Comparison of ENCODE assay signal across 20 cellular contexts in the genomic region with DNA sequence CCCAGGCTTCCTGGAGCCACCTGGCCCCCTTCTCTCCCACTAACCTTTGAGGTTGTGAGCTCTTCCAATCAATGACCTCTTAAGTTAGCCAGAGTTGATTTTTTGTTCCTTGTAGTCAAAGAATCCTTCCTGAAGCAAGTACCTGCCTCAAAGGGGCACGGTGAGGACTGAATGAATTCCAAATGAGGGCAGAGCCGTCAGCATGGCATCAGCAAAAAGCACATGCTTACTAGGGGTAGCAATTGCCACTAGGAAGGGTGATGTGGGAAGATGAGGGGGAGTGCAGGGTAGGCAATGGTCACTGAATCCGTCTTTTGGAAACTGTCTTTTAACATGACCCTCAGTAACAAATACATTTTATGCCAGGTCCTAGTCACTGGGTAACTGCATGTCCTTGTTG. TPM values are rescaled to one million over a fixed set of nuclear protein-coding genes. Genes with fewer than 3 reads are reported as not detected.
DNase-seq lines count a peak whose midpoint lies in the region; ATAC-seq, FAIRE-seq and TF ChIP-seq lines count a peak whose summit lies in the region.
"Had no signal": no experiment of that assay in that cellular context is flagged by ENCODE, and none has a peak within 500 bp of the region (broad histone marks: within the 10 kb centered on the region; RNA-seq: fewer than 3 reads in every experiment).

No MANE protein-coding gene starts in this region.

- 88% methylated on average over 3 of the region's 3 CpGs; no CpG with 5 or more reads in 1 of the 2 experiments for WGBS in H1 (ENCODE audit: extremely low coverage in 1 of 2, insufficient coverage in 1 of 2, insufficient read length in 1 of 2, insufficient replicate concordance in 2 of 2, low coverage in 1 of 2, low lambda C conversion rate in 2 of 2, missing lambda C conversion rate in 1 of 2), 2 experiments
- WGBS in mammary epithelial cell (ENCODE audit: low coverage, missing lambda C conversion rate): 50% methylated on average over 2 of the region's 3 CpGs

- intact Hi-C loops in CD4-positive, alpha-beta T cell (cut with DNase I, micrococcal nuclease): loop anchor here (5.0 to 10.0 kb wide), 3 partner anchors 33 to 835 kb away; a partner anchor contains a TSS
- intact Hi-C loops in activated B cell treated with CpG ODN at 0.5 μM for 24 hours (cut with micrococcal nuclease): loop anchor here (5.0 kb wide), 1 partner anchor 633 kb away; a partner anchor contains a TSS
- intact Hi-C loops in mammary epithelial cell (cut with micrococcal nuclease): loop anchor here (10.0 kb wide), 1 partner anchor 635 kb away; a partner anchor contains a TSS

- no peaks in the 10 kb centered on the region for H3K79me2 ChIP-seq in H1 (ENCODE audit: control insufficient read depth in 1 of 2, insufficient read depth in 2 of 2, low read length in 2 of 2)
- no peaks in the 10 kb centered on the region for H3K79me2 ChIP-seq in mammary epithelial cell (ENCODE audit: insufficient read depth, low read length)

- no peak overlapping the region; the same call in 1 of the 2 replicates for H2BK12ac ChIP-seq in H1 (ENCODE audit: low read depth, low read length)

- no peak for DNase-seq in activated T-cell treated with anti-CD3 and anti-CD28 coated beads, Interleukin-2, amount 50 U/mL, for 4 hours
- DNase-seq in activated T-cell treated with anti-CD3 and anti-CD28 coated beads, Interleukin-2, amount 50 U/mL, for 1 hour: no peak
- no peak for DNase-seq in CD4-positive, alpha-beta T cell
- DNase-seq in activated B cell treated with CpG ODN at 0.5 μM for 24 hours: no peak
- no peak for DNase-seq in H1 (ENCODE audit: low read depth in 1 of 2, low spot score in 2 of 2)
- DNase-seq in mammary epithelial cell: no peak
- no peak for DNase-seq in NCI-H82 treated with DMSO at 0.1 percent for 48 hours (lab: John Stamatoyannopoulos, UW; ENCODE audit: unreplicated experiment)
- DNase-seq: ACHN, cortex of kidney, NCI-H1694, NCI-H69 had no signal

- peaks cover 4% of the 10 kb centered on the region for H3K36me3 Mint-ChIP-seq in activated T-cell treated with anti-CD3 and anti-CD28 coated beads, Interleukin-2, amount 50 U/mL, for 4 hours (ENCODE audit: insufficient read depth)
- H3K36me3 Mint-ChIP-seq in CD4-positive, alpha-beta T cell (ENCODE audit: low read depth): peaks cover 81% of the 10 kb centered on the region
- no peaks in the 10 kb centered on the region for H3K36me3 Mint-ChIP-seq in activated B cell treated with CpG ODN at 0.5 μM for 24 hours (ENCODE audit: low read depth)
- H3K36me3 Mint-ChIP-seq: WTC11 had no signal

- H2BK5ac ChIP-seq in H1 (ENCODE audit: low read depth, low read length): no peak overlapping the region

- H3K9me3 Mint-ChIP-seq in activated T-cell treated with anti-CD3 and anti-CD28 coated beads, Interleukin-2, amount 50 U/mL, for 4 hours: no peaks in the 10 kb centered on the region
- H3K9me3 Mint-ChIP-seq in CD4-positive, alpha-beta T cell: no peaks in the 10 kb centered on the region
- H3K9me3 Mint-ChIP-seq in activated B cell treated with CpG ODN at 0.5 μM for 24 hours: no peaks in the 10 kb centered on the region
- H3K9me3 Mint-ChIP-seq: nephron; T-helper 2 cell treated with Interferon-gamma antibody and Interleukin-4, amounts not matched to agents 5 μg/mL and 100 μg/mL, for 36 hours; WTC11 had no signal

- peak overlapping the region; percentile 79 for H3K27ac ChIP-seq in CD4-positive, alpha-beta T cell (ENCODE audit: low read depth, low read length)
- H3K27ac ChIP-seq in H1 (ENCODE audit: low read depth, low read length) (no peak overlapping the region), mammary epithelial cell (ENCODE audit: insufficient read depth, low read depth, low read length) (no peak overlapping the region)

- POLR2A ChIA-PET in CD4-positive, alpha-beta T cell (lab: Charles Lee): interaction anchor here (1.0 to 10.0 kb wide), 5 partner anchors 9 to 367 kb away, joined by 3 to 153 read pairs (median 32); a partner anchor contains a TSS
- POLR2A ChIA-PET in activated B cell treated with CpG ODN at 0.5 μM for 24 hours (lab: Charles Lee) (interaction anchor here (0.6 to 0.9 kb wide), 2 partner anchors 17 to 55 kb away, joined by 3 to 4 read pairs; no protein-coding TSS in a partner anchor), H1 (lab: Charles Lee; ENCODE audit: partially characterized antibody) (no interaction called here)

- CTCF ChIA-PET in CD4-positive, alpha-beta T cell (lab: Charles Lee): interaction anchor here (1.8 to 3.5 kb wide), 2 partner anchors 10 to 25 kb away, joined by 5 to 12 read pairs; a partner anchor contains a TSS
- CTCF ChIA-PET in activated B cell treated with CpG ODN at 0.5 μM for 24 hours (lab: Charles Lee) (no interaction called here), H1 (lab: Charles Lee; ENCODE audit: partially characterized antibody) (interaction anchor here (1.1 to 11.2 kb wide), 8 partner anchors 7 to 308 kb away, joined by 4 to 98 read pairs (median 6); a partner anchor contains a TSS), mammary epithelial cell (lab: Charles Lee; ENCODE audit: low non-redundant PET) (no interaction called here)

- ATAC-seq in activated T-cell treated with anti-CD3 and anti-CD28 coated beads, Interleukin-2, amount 50 U/mL, for 4 hours: no peak
- ATAC-seq in CD4-positive, alpha-beta T cell (ENCODE audit: poor library complexity): no peak
- ATAC-seq in activated B cell treated with CpG ODN at 0.5 μM for 24 hours (ENCODE audit: low read depth) (no peak), GM18511 (IDR thresholded peaks at IDR 0.05; ENCODE audit: unreplicated experiment) (no peak)

- H3K36me3 ChIP-seq in H1 (ENCODE audit: control insufficient read depth in 2 of 4, insufficient read depth in 4 of 4, low read length in 3 of 4) (no peaks in the 10 kb centered on the region), mammary epithelial cell (ENCODE audit: insufficient read depth, low read length) (no peaks in the 10 kb centered on the region)
- H3K36me3 ChIP-seq: MG63, thoracic aorta had no signal

- FAIRE-seq in H1 (lab: Jason Lieb, UNC): no peak

- H2AK5ac ChIP-seq in H1 (ENCODE audit: low read depth, low read length): peak overlapping the region; percentile 71; the same call in 1 of the 2 replicates

- no peaks in the 10 kb centered on the region for H3K27me3 ChIP-seq in CD4-positive, alpha-beta T cell (ENCODE audit: control insufficient read depth, insufficient read depth, low read length)
- H3K27me3 ChIP-seq in H1 (replicated peaks in 1 of 4; ENCODE audit: control insufficient read depth in 3 of 4, extremely low read depth in 1 of 4, insufficient read depth in 3 of 4, low read length in 3 of 4) (peaks cover 0 to 3% (median 1%) of the 10 kb centered on the region in 4 experiments; a peak in 2 of 7 replicates), mammary epithelial cell (ENCODE audit: insufficient read depth, low read length) (no peaks in the 10 kb centered on the region)

- no peak for TF ChIP-seq RAD21 in H1 (IDR thresholded peaks at IDR 0.05 in 1 of 2, conservative IDR thresholded peaks at IDR 0.05 in 1 of 2; ENCODE audit: low read depth in 2 of 2, low read length in 2 of 2)

- no peaks in the 10 kb centered on the region for H3K9me3 ChIP-seq in CD4-positive, alpha-beta T cell (ENCODE audit: control insufficient read depth, low read length)
- H3K9me3 ChIP-seq in H1 (ENCODE audit: insufficient read depth in 2 of 2, low read depth in 1 of 2, low read length in 1 of 2) (no peaks in the 10 kb centered on the region), mammary epithelial cell (replicated peaks; ENCODE audit: insufficient read depth, low read length) (no peaks in the 10 kb centered on the region)
- H3K9me3 ChIP-seq: MG63, thoracic aorta had no signal

- BruUV-seq in mammary epithelial cell (replicated peaks; lab: Mats Ljungman, UMichigan): no TSS peak

- H3K4me3 ChIP-seq in H1 (ENCODE audit: extremely low read depth in 1 of 4, insufficient read depth in 2 of 4, low read depth in 3 of 4, low read length in 4 of 4) (no peak overlapping the region), mammary epithelial cell (replicated peaks in 1 of 3; ENCODE audit: insufficient read depth in 1 of 3, low read depth in 2 of 3, low read length in 3 of 3) (no peak overlapping the region)
- H3K4me3 ChIP-seq: MG63, thoracic aorta had no signal

- dilution Hi-C loops in mammary epithelial cell (cut with HindIII; ENCODE audit: low sequenced_read_pairs): no loop called here

- H3K18ac ChIP-seq in H1 (ENCODE audit: extremely low read depth, low read length): no peak overlapping the region

- no peak overlapping the region for H4K8ac ChIP-seq in H1 (ENCODE audit: extremely low read depth, insufficient read depth, low read length)

- H3K4me2 ChIP-seq in H1 (ENCODE audit: insufficient read depth in 1 of 2, low read depth in 2 of 2, low read length in 2 of 2): no peak overlapping the region
- no peak overlapping the region for H3K4me2 ChIP-seq in mammary epithelial cell (ENCODE audit: insufficient read depth, low read depth, low read length)

- TF ChIP-seq POLR2A in H1 (IDR thresholded peaks at IDR 0.05; ENCODE audit: control extremely low read depth in 1 of 2, low read depth in 2 of 2, low read length in 2 of 2): no peak

- H2AFZ ChIP-seq in H1 (ENCODE audit: low read length) (no peak overlapping the region), mammary epithelial cell (ENCODE audit: low read depth, low read length) (no peak overlapping the region)

- H3K56ac ChIP-seq in H1 (replicated peaks; ENCODE audit: insufficient read length, low read depth, low read length): no peak overlapping the region

- no peak for TF ChIP-seq EP300 in H1 (IDR thresholded peaks at IDR 0.05; ENCODE audit: borderline replicate concordance in 1 of 2, low read depth in 2 of 2, low read length in 2 of 2)

- H4K20me1 ChIP-seq in H1 (replicated peaks in 1 of 2; ENCODE audit: control insufficient read depth in 1 of 2, insufficient read depth in 2 of 2, low read length in 2 of 2): no peaks in the 10 kb centered on the region
- no peaks in the 10 kb centered on the region for H4K20me1 ChIP-seq in mammary epithelial cell (ENCODE audit: insufficient read depth, low read length)

- no peak overlapping the region for H2BK120ac ChIP-seq in H1 (replicated peaks; ENCODE audit: low read depth, low read length)

- H3K4me1 ChIP-seq in H1 (replicated peaks in 1 of 4; ENCODE audit: control insufficient read depth in 3 of 4, insufficient read depth in 4 of 4, low read length in 3 of 4) (peaks cover 0 to 16% (median 7%) of the 10 kb centered on the region in 4 experiments; a peak in 5 of 7 replicates), mammary epithelial cell (ENCODE audit: insufficient read depth, low read length) (peaks cover 4% of the 10 kb centered on the region)

- H4K91ac ChIP-seq in H1 (replicated peaks; ENCODE audit: insufficient read length, low read length): no peak overlapping the region

- H3K23ac ChIP-seq in H1 (ENCODE audit: insufficient read length): no peak overlapping the region

- H3K23me2 ChIP-seq in H1 (ENCODE audit: low read depth, low read length): no peaks in the 10 kb centered on the region

- peaks cover 94% of the 10 kb centered on the region for H3K4me1 Mint-ChIP-seq in activated T-cell treated with anti-CD3 and anti-CD28 coated beads, Interleukin-2, amount 50 U/mL, for 4 hours (ENCODE audit: low read depth)
- H3K4me1 Mint-ChIP-seq in CD4-positive, alpha-beta T cell (ENCODE audit: low read depth): peaks cover 89% of the 10 kb centered on the region
- peaks cover 66% of the 10 kb centered on the region for H3K4me1 Mint-ChIP-seq in activated B cell treated with CpG ODN at 0.5 μM for 24 hours

- H3K4me3 Mint-ChIP-seq in activated T-cell treated with anti-CD3 and anti-CD28 coated beads, Interleukin-2, amount 50 U/mL, for 4 hours: peak overlapping the region; percentile 79
- peak overlapping the region; percentile 86 for H3K4me3 Mint-ChIP-seq in CD4-positive, alpha-beta T cell
- H3K4me3 Mint-ChIP-seq in activated B cell treated with CpG ODN at 0.5 μM for 24 hours: no peak overlapping the region
- H3K4me3 Mint-ChIP-seq: nephron; T-helper 2 cell treated with Interferon-gamma antibody and Interleukin-4, amounts not matched to agents 5 μg/mL and 100 μg/mL, for 36 hours; WTC11 had no signal

- peak overlapping the region; percentile 89 for H3K27ac Mint-ChIP-seq in CD4-positive, alpha-beta T cell
- peak overlapping the region; percentile 71 for H3K27ac Mint-ChIP-seq in activated B cell treated with CpG ODN at 0.5 μM for 24 hours
- H3K27ac Mint-ChIP-seq: nephron; T-helper 2 cell treated with Interferon-gamma antibody and Interleukin-4, amounts not matched to agents 5 μg/mL and 100 μg/mL, for 36 hours; WTC11 had no signal

- H3K9ac ChIP-seq in H1 (replicated peaks in 1 of 4; ENCODE audit: extremely low read depth in 1 of 4, low read depth in 3 of 4, low read length in 3 of 4) (no peak overlapping the region), mammary epithelial cell (ENCODE audit: insufficient read depth, low read length) (no peak overlapping the region)

- no peaks in the 10 kb centered on the region for H3K27me3 Mint-ChIP-seq in activated T-cell treated with anti-CD3 and anti-CD28 coated beads, Interleukin-2, amount 50 U/mL, for 4 hours (ENCODE audit: low read depth)
- H3K27me3 Mint-ChIP-seq in CD4-positive, alpha-beta T cell: no peaks in the 10 kb centered on the region
- H3K27me3 Mint-ChIP-seq in activated B cell treated with CpG ODN at 0.5 μM for 24 hours: no peaks in the 10 kb centered on the region

- H3K4ac ChIP-seq in H1 (replicated peaks; ENCODE audit: insufficient read length, low read depth, low read length): no peak overlapping the region

- peak overlapping the region; percentile 55; the same call in 1 of the 2 replicates for H2BK20ac ChIP-seq in H1 (ENCODE audit: low read length)

- peak overlapping the region; percentile 55; the same call in 1 of the 2 replicates for H2BK15ac ChIP-seq in H1 (ENCODE audit: low read length)

- H3K79me1 ChIP-seq in H1 (ENCODE audit: low read depth, low read length): no peaks in the 10 kb centered on the region

- no peak overlapping the region for H4K5ac ChIP-seq in H1 (ENCODE audit: insufficient read length, low read depth, low read length)

- no peak for TF ChIP-seq CTCF in CD4-positive, alpha-beta T cell (IDR thresholded peaks at IDR 0.05)
- TF ChIP-seq CTCF in activated B cell treated with CpG ODN at 0.5 μM for 24 hours (IDR thresholded peaks at IDR 0.05) (no peak), H1 (IDR thresholded peaks at IDR 0.05; ENCODE audit: control extremely low read depth in 1 of 3, insufficient read depth in 1 of 3, low read depth in 1 of 3, low read length in 3 of 3) (no peak), mammary epithelial cell (conservative IDR thresholded peaks at IDR 0.05 in 1 of 2, IDR thresholded peaks at IDR 0.05 in 1 of 2; ENCODE audit: extremely low read depth in 1 of 2, insufficient read depth in 1 of 2, low read depth in 1 of 2, low read length in 2 of 2) (no peak)

- in situ Hi-C loops in mammary epithelial cell (cut with MboI; ENCODE audit: low sequenced_read_pairs in 2 of 2): no loop called here

- H3K14ac ChIP-seq in H1 (ENCODE audit: insufficient read length): no peak overlapping the region

RNA-seq across cellular contexts. Expression of a gene that starts 15.6 kb away (rescaled TPM):
- 1 to 10 TPM; 3.5 to 4.1 (median 3.6) TPM for total RNA-seq in activated T-cell treated with anti-CD3 and anti-CD28 coated beads, Interleukin-2, amount 50 U/mL, for 4 hours
- total RNA-seq in CD4-positive, alpha-beta T cell: 10 to 100 TPM in 1 of 2 experiments, 1 to 10 TPM in 1; 10.0 to 14.8 TPM
- total RNA-seq in activated B cell treated with CpG ODN at 0.5 μM for 24 hours (11.6 and 14.1 TPM in 2 replicates), mammary epithelial cell (1 to 10 TPM; 5.5 to 8.7 TPM)
- total RNA-seq in H1 (2021; fragmentation: NEBNext Ultra II Directional; extraction: Animal tissue kit (Norgen Biotek cat#: 25700)): 6.0 and 8.7 TPM in 2 replicates
- polyA plus RNA-seq in H1 (2011; rRNA removed) (8.7 and 10.3 TPM in 2 replicates), mammary epithelial cell (4.0 TPM)
- 9.7 TPM for polyA plus RNA-seq in H1 (2011; cell fraction: cytosol; rRNA removed)
- polyA plus RNA-seq in H1 (2011; cell fraction: nucleus; rRNA removed): 19.8 TPM
- 10.0 to 13.4 TPM (median 11.4 TPM) in 4 replicates for polyA plus RNA-seq in H1 (2012, experiment 1 of 2)
- polyA plus RNA-seq in H1 (2012, experiment 2 of 2): 4.7 TPM
- 8.4 TPM for polyA plus RNA-seq in H1 (2013, experiment 1 of 2)
- 9.0 TPM for polyA plus RNA-seq in H1 (2013, experiment 2 of 2)
- 5.3 and 7.8 TPM in 2 replicates for polyA minus RNA-seq in H1 (2011; rRNA and poly(A)+ RNA removed)
- polyA minus RNA-seq in H1 (2011; cell fraction: cytosol; rRNA and poly(A)+ RNA removed): 7.1 TPM
- 14.8 TPM for polyA minus RNA-seq in H1 (2011; cell fraction: nucleus; rRNA and poly(A)+ RNA removed)
- polyA minus RNA-seq in mammary epithelial cell: not detected

RNA-seq across cellular contexts. Expression of a gene that starts 25.4 kb away (rescaled TPM):
- under 1 TPM; 0.11 to 0.24 (median 0.18) TPM for total RNA-seq in activated T-cell treated with anti-CD3 and anti-CD28 coated beads, Interleukin-2, amount 50 U/mL, for 4 hours
- 1 to 10 TPM; 2.7 to 2.8 TPM for total RNA-seq in CD4-positive, alpha-beta T cell
- total RNA-seq in activated B cell treated with CpG ODN at 0.5 μM for 24 hours (not detected in 2 replicates), mammary epithelial cell (not detected)
- not detected in 2 replicates for total RNA-seq in H1 (2021; fragmentation: NEBNext Ultra II Directional; extraction: Animal tissue kit (Norgen Biotek cat#: 25700))
- polyA plus RNA-seq in H1 (2011; rRNA removed) (0.05 and 0.06 TPM in 2 replicates), mammary epithelial cell (not detected)
- polyA plus RNA-seq in H1 (2011; cell fraction: cytosol; rRNA removed): 0.04 TPM
- 0.43 TPM for polyA plus RNA-seq in H1 (2011; cell fraction: nucleus; rRNA removed)
- polyA plus RNA-seq in H1 (2012, experiment 1 of 2): 0.06 to 0.32 TPM (median 0.09 TPM) in 3 of 4 replicates, not detected in the other
- not detected for polyA plus RNA-seq in H1 (2012, experiment 2 of 2)
- polyA plus RNA-seq in H1 (2013, experiment 1 of 2): 0.04 TPM
- 0.02 TPM for polyA plus RNA-seq in H1 (2013, experiment 2 of 2)
- 0.28 and 0.29 TPM in 2 replicates for polyA minus RNA-seq in H1 (2011; rRNA and poly(A)+ RNA removed)
- polyA minus RNA-seq in H1 (2011; cell fraction: cytosol; rRNA and poly(A)+ RNA removed): not detected
- 0.30 TPM for polyA minus RNA-seq in H1 (2011; cell fraction: nucleus; rRNA and poly(A)+ RNA removed)
- not detected for polyA minus RNA-seq in mammary epithelial cell
- total RNA-seq: IMR-90, kidney epithelial cell, thoracic aorta, WTC11 had no signal
- polyA plus RNA-seq: IMR-90 had no signal

RNA-seq across cellular contexts. Expression of a gene that starts 42.2 kb away (rescaled TPM):
- total RNA-seq in activated T-cell treated with anti-CD3 and anti-CD28 coated beads, Interleukin-2, amount 50 U/mL, for 4 hours: not detected
- not detected for total RNA-seq in CD4-positive, alpha-beta T cell
- total RNA-seq in activated B cell treated with CpG ODN at 0.5 μM for 24 hours (not detected in 2 replicates), mammary epithelial cell (not detected)
- not detected in 2 replicates for total RNA-seq in H1 (2021; fragmentation: NEBNext Ultra II Directional; extraction: Animal tissue kit (Norgen Biotek cat#: 25700))
- polyA plus RNA-seq in H1 (2011; rRNA removed) (not detected in 2 replicates), mammary epithelial cell (not detected)
- not detected for polyA plus RNA-seq in H1 (2011; cell fraction: cytosol; rRNA removed)
- polyA plus RNA-seq in H1 (2011; cell fraction: nucleus; rRNA removed): not detected
- not detected in 4 replicates for polyA plus RNA-seq in H1 (2012, experiment 1 of 2)
- not detected for polyA plus RNA-seq in H1 (2012, experiment 2 of 2)
- polyA plus RNA-seq in H1 (2013, experiment 1 of 2): not detected
- polyA plus RNA-seq in H1 (2013, experiment 2 of 2): not detected
- not detected in 2 replicates for polyA minus RNA-seq in H1 (2011; rRNA and poly(A)+ RNA removed)
- not detected for polyA minus RNA-seq in H1 (2011; cell fraction: cytosol; rRNA and poly(A)+ RNA removed)
- polyA minus RNA-seq in H1 (2011; cell fraction: nucleus; rRNA and poly(A)+ RNA removed): not detected
- not detected for polyA minus RNA-seq in mammary epithelial cell
- total RNA-seq: IMR-90, kidney epithelial cell, posterior vena cava, thoracic aorta, WTC11 had no signal
- polyA plus RNA-seq: IMR-90 had no signal

Comparison
In these comparisons a context has a peak if more than half of its experiments do, and no peak if none do; other contexts are left out.
1. CTCF ChIA-PET loops: an anchor here in CD4-positive, alpha-beta T cell (1.8 to 3.5 kb wide) and H1 (1.1 to 11.2 kb wide); none called in activated B cell treated with CpG ODN at 0.5 μM for 24 hours and mammary epithelial cell.